ENCODE assay signal across 18 cellular contexts in the genomic region with DNA sequence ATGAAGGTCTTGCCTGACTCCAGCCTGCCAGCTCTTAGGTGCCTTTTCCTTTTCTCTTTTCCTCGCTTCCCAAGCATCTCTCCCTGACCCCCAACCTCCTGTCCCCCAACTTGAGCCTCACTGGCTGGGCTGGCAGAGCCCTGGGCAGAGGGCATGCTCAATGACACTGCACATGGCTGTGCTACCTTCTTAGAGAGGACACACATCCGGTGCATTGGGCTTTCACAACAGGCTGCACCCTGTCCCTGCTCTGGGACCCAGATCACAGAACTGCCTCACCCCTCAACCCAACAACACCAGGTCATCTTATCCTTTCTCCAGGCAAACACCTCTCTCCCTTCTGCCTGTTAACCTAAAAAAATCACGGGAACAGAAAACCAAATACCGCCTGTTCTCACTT. TPM values are rescaled to one million over a fixed set of nuclear protein-coding genes. Genes with fewer than 3 reads are reported as not detected.
A peak's percentile ranks its signal among the peaks of the same experiment; 100 is the strongest.
DNase-seq lines count a peak whose midpoint lies in the region; ATAC-seq and TF ChIP-seq lines count a peak whose summit lies in the region.
"Had no signal": no experiment of that assay in that cellular context is flagged by ENCODE, and none has a peak within 500 bp of the region (broad histone marks: within the 10 kb centered on the region; RNA-seq: fewer than 3 reads in every experiment).

No MANE protein-coding gene starts in this region.

- peaks cover 14% of the 10 kb centered on the region for H3K9me3 ChIP-seq in mesenchymal stem cell (ENCODE audit: control insufficient read depth, low read length)

- no peak overlapping the region for H3K4me3 Mint-ChIP-seq in activated CD4-positive, alpha-beta T cell treated with anti-CD3 and anti-CD28 coated beads, Interleukin-2, amount 10 ng/mL, durations not matched to agents 7 days and 5 days
- H3K4me3 Mint-ChIP-seq in GM23338, result peak overlapping the region; percentile 4; the same call in 2 of the 3 replicates
- peak overlapping the region; percentile 31 for H3K4me3 Mint-ChIP-seq in activated T-helper 17 cell treated with anti-CD3 and anti-CD28 coated beads, Interleukin-2, amount 50 U/mL, for 72 hours

- CTCF ChIA-PET in activated CD4-positive, alpha-beta T cell treated with anti-CD3 and anti-CD28 coated beads, Interleukin-2, amount 10 ng/mL, durations not matched to agents 7 days and 5 days (lab: Charles Lee), result interaction anchor here (1.7 to 5.8 kb wide), 2 partner anchors 10 to 67 kb away, joined by 5 to 41 read pairs; no protein-coding TSS in a partner anchor

- no peak overlapping the region for H3K27ac ChIP-seq in GM23338 (ENCODE audit: low read depth)
- H3K27ac ChIP-seq in mesenchymal stem cell (ENCODE audit: low read length, poor library complexity, severe bottlenecking), result no peak overlapping the region
- H3K27ac ChIP-seq: C4-2B had no signal

- H3K4me2 ChIP-seq in GM23338 (peak overlapping the region; percentile 67), mesenchymal stem cell (ENCODE audit: low read length, poor library complexity, severe bottlenecking) (no peak overlapping the region)

- H4K91ac ChIP-seq in mesenchymal stem cell (ENCODE audit: low read length), result peak overlapping the region; percentile 80

- H2AFZ ChIP-seq in GM23338 (0 out of 2 replicates have a peak overlapping the region, but pooled peaks have one; percentile 48), mesenchymal stem cell (ENCODE audit: low read depth, low read length) (no peak overlapping the region)

- peak overlapping the region in 1 of 2 experiments; percentile 52 for H3K18ac ChIP-seq in mesenchymal stem cell (ENCODE audit: low read depth in 1 of 2, low read length in 2 of 2)

- H2BK12ac ChIP-seq in mesenchymal stem cell (ENCODE audit: low read length in 2 of 2), result peak overlapping the region in 1 of 2 experiments; percentile 33

- H3K27me3 ChIP-seq in GM23338 (ENCODE audit: insufficient read depth) (no peaks in the 10 kb centered on the region), mesenchymal stem cell (ENCODE audit: control insufficient read depth in 1 of 2, insufficient read depth in 1 of 2, low read length in 2 of 2) (no peaks in the 10 kb centered on the region)

- H2BK120ac ChIP-seq in mesenchymal stem cell (ENCODE audit: low read depth, low read length), result no peak overlapping the region

- WGBS in mesenchymal stem cell, result 96% methylated on average over 3 of the region's 4 CpGs

- peak overlapping the region; percentile 48 for H3K4me3 ChIP-seq in GM23338
- H3K4me3 ChIP-seq in mesenchymal stem cell (ENCODE audit: insufficient read depth in 1 of 2, low read depth in 1 of 2, low read length in 2 of 2), result no peak overlapping the region

- H2BK15ac ChIP-seq in mesenchymal stem cell (ENCODE audit: low read depth, poor library complexity, severe bottlenecking), result no peak overlapping the region

- H3K36me3 Mint-ChIP-seq in activated CD4-positive, alpha-beta T cell treated with anti-CD3 and anti-CD28 coated beads, Interleukin-2, amount 10 ng/mL, durations not matched to agents 7 days and 5 days (ENCODE audit: low read depth), result peaks cover 8% of the 10 kb centered on the region
- peaks cover 25% of the 10 kb centered on the region for H3K36me3 Mint-ChIP-seq in GM23338 (ENCODE audit: low read depth)
- no peaks in the 10 kb centered on the region for H3K36me3 Mint-ChIP-seq in activated T-helper 17 cell treated with anti-CD3 and anti-CD28 coated beads, Interleukin-2, amount 50 U/mL, for 72 hours (ENCODE audit: low read depth)

- H3K4me1 ChIP-seq in GM23338 (ENCODE audit: insufficient read depth), result peaks cover 11% of the 10 kb centered on the region; the same call in 1 of the 2 replicates
- peaks cover 3% of the 10 kb centered on the region for H3K4me1 ChIP-seq in mesenchymal stem cell (ENCODE audit: control insufficient read depth, insufficient read depth, low read depth, low read length)

- H2AK5ac ChIP-seq in mesenchymal stem cell (ENCODE audit: low read length, severe bottlenecking), result no peak overlapping the region

- H3K9me3 Mint-ChIP-seq in activated CD4-positive, alpha-beta T cell treated with anti-CD3 and anti-CD28 coated beads, Interleukin-2, amount 10 ng/mL, durations not matched to agents 7 days and 5 days, result peaks cover 9% of the 10 kb centered on the region
- peaks cover 40% of the 10 kb centered on the region for H3K9me3 Mint-ChIP-seq in GM23338
- peaks cover 5% of the 10 kb centered on the region for H3K9me3 Mint-ChIP-seq in activated T-helper 17 cell treated with anti-CD3 and anti-CD28 coated beads, Interleukin-2, amount 50 U/mL, for 72 hours

- no peaks in the 10 kb centered on the region for H3K79me1 ChIP-seq in mesenchymal stem cell (replicated peaks; ENCODE audit: low read length, poor library complexity, severe bottlenecking)

- no peaks in the 10 kb centered on the region for H3K9me2 ChIP-seq in GM23338 (ENCODE audit: insufficient read depth)

- H3K4me1 Mint-ChIP-seq in activated CD4-positive, alpha-beta T cell treated with anti-CD3 and anti-CD28 coated beads, Interleukin-2, amount 10 ng/mL, durations not matched to agents 7 days and 5 days, result peaks cover 42% of the 10 kb centered on the region
- H3K4me1 Mint-ChIP-seq in GM23338, result peaks cover 12% of the 10 kb centered on the region
- peaks cover 26% of the 10 kb centered on the region for H3K4me1 Mint-ChIP-seq in activated T-helper 17 cell treated with anti-CD3 and anti-CD28 coated beads, Interleukin-2, amount 50 U/mL, for 72 hours

- H3K23ac ChIP-seq in mesenchymal stem cell (ENCODE audit: low read length in 2 of 2), result no peak overlapping the region

- peak overlapping the region; percentile 57 for H3K27ac Mint-ChIP-seq in activated CD4-positive, alpha-beta T cell treated with anti-CD3 and anti-CD28 coated beads, Interleukin-2, amount 10 ng/mL, durations not matched to agents 7 days and 5 days
- no peak overlapping the region; the same call in 1 of the 2 replicates for H3K27ac Mint-ChIP-seq in GM23338
- no peak overlapping the region for H3K27ac Mint-ChIP-seq in activated T-helper 17 cell treated with anti-CD3 and anti-CD28 coated beads, Interleukin-2, amount 50 U/mL, for 72 hours

- H3K79me2 ChIP-seq in GM23338 (replicated peaks; ENCODE audit: insufficient read depth), result no peaks in the 10 kb centered on the region

- H3K9ac ChIP-seq in mesenchymal stem cell (ENCODE audit: low read length), result no peak overlapping the region

- H3K27me3 Mint-ChIP-seq in activated CD4-positive, alpha-beta T cell treated with anti-CD3 and anti-CD28 coated beads, Interleukin-2, amount 10 ng/mL, durations not matched to agents 7 days and 5 days, result peaks cover 6% of the 10 kb centered on the region
- H3K27me3 Mint-ChIP-seq in GM23338 (ENCODE audit: insufficient read depth, low read depth, poor library complexity), result peaks cover 18% of the 10 kb centered on the region
- H3K27me3 Mint-ChIP-seq in activated T-helper 17 cell treated with anti-CD3 and anti-CD28 coated beads, Interleukin-2, amount 50 U/mL, for 72 hours, result no peaks in the 10 kb centered on the region

- peak overlapping the region in 1 of 2 experiments; percentile 19 for H3K14ac ChIP-seq in mesenchymal stem cell (ENCODE audit: low read length in 2 of 2)

- peak overlapping the region; percentile 41 for H4K8ac ChIP-seq in mesenchymal stem cell (ENCODE audit: low read length)

- no peak overlapping the region for H2BK5ac ChIP-seq in mesenchymal stem cell (ENCODE audit: low read depth, low read length, poor library complexity, severe bottlenecking)

- H3F3A ChIP-seq in GM23338 (replicated peaks; ENCODE audit: low read depth), result peaks cover 5% of the 10 kb centered on the region

- POLR2A ChIA-PET in activated CD4-positive, alpha-beta T cell treated with anti-CD3 and anti-CD28 coated beads, Interleukin-2, amount 10 ng/mL, durations not matched to agents 7 days and 5 days (lab: Charles Lee), result no interaction called here

- no peak for TF ChIP-seq CTCF in GM23338 (conservative IDR thresholded peaks at IDR 0.05; ENCODE audit: low read depth in 2 of 2)

- H3K36me3 ChIP-seq in GM23338 (ENCODE audit: insufficient read depth) (peaks cover 6% of the 10 kb centered on the region; the same call in 1 of the 2 replicates), mesenchymal stem cell (ENCODE audit: control insufficient read depth in 1 of 2, insufficient read depth in 2 of 2, low read depth in 1 of 2, low read length in 2 of 2) (no peaks in the 10 kb centered on the region)

- H3K4ac ChIP-seq in mesenchymal stem cell (ENCODE audit: low read depth in 1 of 2, low read length in 2 of 2), result no peak overlapping the region

- no peak for DNase-seq in activated CD4-positive, alpha-beta T cell treated with anti-CD3 and anti-CD28 coated beads, Interleukin-2, amount 10 ng/mL, durations not matched to agents 7 days and 5 days
- no peak for DNase-seq in activated CD4-positive, alpha-beta T cell treated with anti-CD3 and anti-CD28 coated beads, Interleukin-2, amount 50 U/mL, for 1 hour
- DNase-seq in GM23338 (ENCODE audit: low spot score) (no peak), mesenchymal stem cell (no peak), NCI-H2227 (lab: John Stamatoyannopoulos, UW; ENCODE audit: unreplicated experiment) (no peak), NCI-H2196 treated with DMSO at 0.1 percent for 48 hours (lab: John Stamatoyannopoulos, UW; ENCODE audit: unreplicated experiment) (no peak)
- DNase-seq: COR-L47, DMS153, EL, HCEC 1CT, NCI-H1417, NCI-H1930, NCI-H2171, NCI-H510A, NCI-H82 had no signal

- ATAC-seq in GM23338, result no peak
- no peak for ATAC-seq in activated T-helper 17 cell treated with anti-CD3 and anti-CD28 coated beads, Interleukin-2, amount 50 U/mL, for 72 hours (replicated peaks)
- ATAC-seq in HG02852 (IDR thresholded peaks at IDR 0.05; ENCODE audit: unreplicated experiment), result no peak

- no peaks in the 10 kb centered on the region for H4K20me1 ChIP-seq in GM23338 (replicated peaks; ENCODE audit: insufficient read depth)

TF ChIP-seq in GM23338, 12 proteins besides CTCF, POLR2A, EP300 and RAD21 (continues in another document):
- no peak for TF ChIP-seq ZNF114 (CRISPR knock-in tag; IDR thresholded peaks at IDR 0.05)

RNA-seq across cellular contexts. Expression of gene ANKDD1A, which starts 7.5 kb away (rescaled TPM):
- total RNA-seq in activated CD4-positive, alpha-beta T cell treated with anti-CD3 and anti-CD28 coated beads, Interleukin-2, amount 10 ng/mL, durations not matched to agents 7 days and 5 days, result 1 to 10 TPM in 1 of 2 experiments, under 1 TPM in 1; 0.87 to 1.1 TPM
- total RNA-seq in GM23338 (2014; rRNA removed; shearing (Covaris generic)), result 8.7 and 9.3 TPM in 2 replicates
- polyA plus RNA-seq in GM23338 (2016; fragmentation: Nextera tagmentation; extraction: Ambion mirVana), result 5.8 and 6.7 TPM in 2 replicates
- total RNA-seq in activated T-helper 17 cell treated with anti-CD3 and anti-CD28 coated beads, Interleukin-2, amount 50 U/mL, for 72 hours, result 10 to 100 TPM in 1 of 2 donors, 1 to 10 TPM in 1; 4.3 to 10.1 TPM
- polyA plus RNA-seq in mesenchymal stem cell (2013, experiment 1 of 2), result 2.1 TPM
- 2.1 TPM for polyA plus RNA-seq in mesenchymal stem cell (2013, experiment 2 of 2)
